8 cellular contexts compared by ENCODE assay signal in the genomic region with DNA sequence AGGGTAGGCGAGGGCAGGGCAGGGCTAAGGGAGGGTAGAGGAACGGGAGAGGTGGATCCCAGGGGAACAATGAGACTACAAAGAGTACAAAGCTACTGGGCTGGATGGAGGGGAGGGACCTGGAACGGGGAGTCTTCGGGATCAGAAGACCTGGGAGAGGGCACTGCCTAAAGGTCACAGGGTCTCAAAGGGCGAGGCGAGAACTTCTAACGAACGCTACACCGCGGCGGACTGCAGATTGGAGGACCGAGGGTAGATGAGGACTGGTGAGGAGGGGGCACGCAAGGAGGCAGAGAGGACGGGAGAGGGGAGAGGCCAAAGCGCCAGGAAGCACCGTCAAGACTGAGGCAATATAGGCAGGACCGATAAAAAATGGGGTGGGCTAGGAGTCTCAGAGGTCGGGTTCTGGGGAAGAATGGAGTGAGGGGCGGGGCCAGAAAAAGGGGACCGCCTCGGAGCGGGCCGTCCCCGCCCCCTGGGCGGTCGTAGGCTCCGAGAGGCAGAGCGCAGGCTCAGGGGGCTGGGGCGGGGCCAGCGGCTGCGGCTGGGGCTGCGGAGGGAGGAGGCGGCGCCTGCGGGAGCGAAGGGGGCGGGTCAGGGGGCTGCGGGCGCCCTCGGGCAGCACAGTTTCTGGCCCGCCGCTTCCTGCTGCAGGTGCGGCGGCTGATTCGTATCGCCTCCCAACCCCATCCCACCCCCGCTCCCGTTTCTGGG. TPM values are rescaled to one million over a fixed set of nuclear protein-coding genes. Genes with fewer than 3 reads are reported as not detected.
DNase-seq lines count a peak whose midpoint lies in the region; ATAC-seq and TF ChIP-seq lines count a peak whose summit lies in the region.

No MANE protein-coding gene starts in this region.

- no peaks in the 10 kb centered on the region for H3F3A ChIP-seq in GM23248 (ENCODE audit: insufficient read depth)

- H3K27ac Mint-ChIP-seq in CD4-positive, CD25-positive, alpha-beta regulatory T cell, result peak overlapping the region in 2 of 3 donors; percentile 59 to 88
- H3K27ac Mint-ChIP-seq in WTC11, result peak overlapping the region; percentile 98

- H3K36me3 ChIP-seq in CD4-positive, CD25-positive, alpha-beta regulatory T cell (ENCODE audit: control insufficient read depth, insufficient read depth, low read length), result no peaks in the 10 kb centered on the region
- H3K36me3 ChIP-seq in GM23248 (ENCODE audit: low read depth) (no peaks in the 10 kb centered on the region), liver (ENCODE audit: control insufficient read depth in 4 of 4, insufficient read depth in 3 of 4, low read depth in 1 of 4, low read length in 3 of 4) (no peaks in the 10 kb centered on the region)

- H3K9me3 ChIP-seq in CD4-positive, CD25-positive, alpha-beta regulatory T cell (ENCODE audit: control insufficient read depth in 2 of 2, low read length in 2 of 2), result peaks cover 0 to 16% of the 10 kb centered on the region in 2 experiments
- H3K9me3 ChIP-seq in GM23248 (ENCODE audit: low read depth), result no peaks in the 10 kb centered on the region
- no peaks in the 10 kb centered on the region for H3K9me3 ChIP-seq in liver (ENCODE audit: control insufficient read depth in 4 of 4, low read length in 3 of 4)

- peaks cover 34% of the 10 kb centered on the region for H3K27me3 Mint-ChIP-seq in CD4-positive, CD25-positive, alpha-beta regulatory T cell
- H3K27me3 Mint-ChIP-seq in WTC11 (ENCODE audit: low read depth), result peaks cover 43% of the 10 kb centered on the region

- H3K4me3 ChIP-seq in CD4-positive, CD25-positive, alpha-beta regulatory T cell (ENCODE audit: low read depth, low read length), result peak overlapping the region; percentile 37
- H3K4me3 ChIP-seq in GM23248 (no peak overlapping the region), liver (ENCODE audit: low read depth in 1 of 3, low read length in 3 of 3) (peak overlapping the region in 2 of 3 donors; percentile 38 to 46)

- peaks cover 5 to 72% (median 42%) of the 10 kb centered on the region in 4 donors for H3K4me1 Mint-ChIP-seq in CD4-positive, CD25-positive, alpha-beta regulatory T cell
- H3K4me1 Mint-ChIP-seq in WTC11, result peaks cover 50% of the 10 kb centered on the region

- TF ChIP-seq RAD21 in liver (IDR thresholded peaks at IDR 0.05), result no peak

- H3K4me1 ChIP-seq in CD4-positive, CD25-positive, alpha-beta regulatory T cell (ENCODE audit: control insufficient read depth, insufficient read depth, low read length, poor library complexity, severe bottlenecking), result peaks cover 74% of the 10 kb centered on the region
- no peaks in the 10 kb centered on the region for H3K4me1 ChIP-seq in GM23248 (ENCODE audit: insufficient read depth)
- H3K4me1 ChIP-seq in liver (ENCODE audit: control insufficient read depth in 4 of 4, insufficient read depth in 4 of 4, low read length in 3 of 4), result peaks cover 18 to 62% (median 43%) of the 10 kb centered on the region in 4 donors

- peaks cover 4% of the 10 kb centered on the region for H3K27me3 ChIP-seq in CD4-positive, CD25-positive, alpha-beta regulatory T cell (ENCODE audit: control insufficient read depth, insufficient read depth, low read length)
- H3K27me3 ChIP-seq in GM23248 (replicated peaks; ENCODE audit: insufficient read depth) (peaks cover 54% of the 10 kb centered on the region), liver (ENCODE audit: control insufficient read depth in 4 of 4, insufficient read depth in 4 of 4, low read length in 3 of 4) (peaks cover 0 to 3% (median 0%) of the 10 kb centered on the region in 4 donors)

- CTCF ChIA-PET in WTC11 (lab: Charles Lee), result interaction anchor here (2.4 to 3.3 kb wide), 5 partner anchors 15 to 78 kb away, joined by 14 to 58 read pairs (median 20); no protein-coding TSS in a partner anchor

- no peak overlapping the region for H3K4me2 ChIP-seq in GM23248 (ENCODE audit: unreplicated experiment)

- in situ Hi-C loops in GM23248 (cut with MboI), result no loop called here

- peak overlapping the region; percentile 60 for H3K27ac ChIP-seq in CD4-positive, CD25-positive, alpha-beta regulatory T cell (ENCODE audit: insufficient read depth, low read length, poor library complexity, severe bottlenecking)
- no peak overlapping the region for H3K27ac ChIP-seq in GM23248
- peak overlapping the region; percentile 17 to 56 for H3K27ac ChIP-seq in liver (ENCODE audit: low read depth in 1 of 2, low read length in 2 of 2)

- H3K9me2 ChIP-seq in GM23248 (ENCODE audit: insufficient read depth), result no peaks in the 10 kb centered on the region

- ATAC-seq in CD4-positive, CD25-positive, alpha-beta regulatory T cell (ENCODE audit: low read depth in 2 of 2), result peak; percentile 33 to 36
- peak; percentile 24 for ATAC-seq in WTC11
- ATAC-seq in GM21367 (IDR thresholded peaks at IDR 0.05; ENCODE audit: unreplicated experiment), result no peak

- H4K20me1 ChIP-seq in GM23248 (ENCODE audit: insufficient read depth), result no peaks in the 10 kb centered on the region

- peaks cover 8% of the 10 kb centered on the region for H3K36me3 Mint-ChIP-seq in CD4-positive, CD25-positive, alpha-beta regulatory T cell
- no peaks in the 10 kb centered on the region for H3K36me3 Mint-ChIP-seq in WTC11

- TF ChIP-seq CTCF in WTC11 (IDR thresholded peaks at IDR 0.05), result no peak
- no peak for TF ChIP-seq CTCF in liver (IDR thresholded peaks at IDR 0.05; ENCODE audit: low read depth, low read length, missing input control)

- H3K79me2 ChIP-seq in GM23248 (ENCODE audit: insufficient read depth), result no peaks in the 10 kb centered on the region

- H3K9ac ChIP-seq in GM23248, result no peak overlapping the region
- H3K9ac ChIP-seq in liver (ENCODE audit: low read depth in 1 of 2, low read length in 2 of 2), result no peak overlapping the region

- WGBS in GM23248 (ENCODE audit: low coverage in 1 of 2, low lambda C conversion rate in 2 of 2, missing lambda C conversion rate in 2 of 2), 2 experiments, result 4 to 8% methylated on average over 17 to 44 of the region's 48 CpGs
- WGBS in liver, result 4% methylated on average over 48 of the region's 48 CpGs

- no peak overlapping the region for H2AFZ ChIP-seq in GM23248

- POLR2A ChIA-PET in WTC11 (lab: Charles Lee), result no interaction called here

- H3K9me3 Mint-ChIP-seq in CD4-positive, CD25-positive, alpha-beta regulatory T cell, result peaks cover 0 to 14% (median 4%) of the 10 kb centered on the region in 7 donors
- no peaks in the 10 kb centered on the region for H3K9me3 Mint-ChIP-seq in WTC11

- H3K4me3 Mint-ChIP-seq in CD4-positive, CD25-positive, alpha-beta regulatory T cell, result peak overlapping the region; percentile 88 to 95 (median 90)
- peak overlapping the region; percentile 94 for H3K4me3 Mint-ChIP-seq in WTC11

- DNase-seq in CD4-positive, CD25-positive, alpha-beta regulatory T cell, result peak; percentile 81 to 91 (median 86)
- peak; percentile 59 for DNase-seq in GM23248
- DNase-seq in NCI-H187 (lab: John Stamatoyannopoulos, UW), result peak; percentile 94 to 96
- peak; percentile 96 for DNase-seq in WTC11 (ENCODE audit: low spot score)
- peak; percentile 92 for DNase-seq in cerebellar cortex (ENCODE audit: low spot score)
- peak; percentile 74 for DNase-seq in stimulated activated CD4-positive, alpha-beta T cell treated with anti-CD3 and anti-CD28 coated beads, Interleukin-2, amount 100 ng/mL, for 4 hours (ENCODE audit: low read depth)

TF ChIP-seq in liver, 16 proteins besides CTCF, POLR2A, EP300 and RAD21 (continues in another document):
- TF ChIP-seq HNF4G (IDR thresholded peaks at IDR 0.05) (no peak), YY1 (IDR thresholded peaks at IDR 0.05) (no peak), EGR1 (IDR thresholded peaks at IDR 0.05; ENCODE audit: low read depth in 2 of 2) (no peak)
- TF ChIP-seq, protein P1, sequence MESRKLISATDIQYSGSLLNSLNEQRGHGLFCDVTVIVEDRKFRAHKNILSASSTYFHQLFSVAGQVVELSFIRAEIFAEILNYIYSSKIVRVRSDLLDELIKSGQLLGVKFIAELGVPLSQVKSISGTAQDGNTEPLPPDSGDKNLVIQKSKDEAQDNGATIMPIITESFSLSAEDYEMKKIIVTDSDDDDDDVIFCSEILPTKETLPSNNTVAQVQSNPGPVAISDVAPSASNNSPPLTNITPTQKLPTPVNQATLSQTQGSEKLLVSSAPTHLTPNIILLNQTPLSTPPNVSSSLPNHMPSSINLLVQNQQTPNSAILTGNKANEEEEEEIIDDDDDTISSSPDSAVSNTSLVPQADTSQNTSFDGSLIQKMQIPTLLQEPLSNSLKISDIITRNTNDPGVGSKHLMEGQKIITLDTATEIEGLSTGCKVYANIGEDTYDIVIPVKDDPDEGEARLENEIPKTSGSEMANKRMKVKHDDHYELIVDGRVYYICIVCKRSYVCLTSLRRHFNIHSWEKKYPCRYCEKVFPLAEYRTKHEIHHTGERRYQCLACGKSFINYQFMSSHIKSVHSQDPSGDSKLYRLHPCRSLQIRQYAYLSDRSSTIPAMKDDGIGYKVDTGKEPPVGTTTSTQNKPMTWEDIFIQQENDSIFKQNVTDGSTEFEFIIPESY (IDR thresholded peaks at IDR 0.05), result no peak

RNA-seq across cellular contexts. Expression of a gene that starts 1.3 kb away (rescaled TPM):
- 1.4 TPM for total RNA-seq in CD4-positive, CD25-positive, alpha-beta regulatory T cell
- polyA plus RNA-seq in CD4-positive, CD25-positive, alpha-beta regulatory T cell, result not detected
- under 0.01 and 0.13 TPM in 2 replicates for total RNA-seq in GM23248 (2014; rRNA removed; shearing (Covaris generic))
- 0.04 TPM in 1 of 2 replicates, not detected in the other for polyA plus RNA-seq in GM23248 (2016; fragmentation: Nextera tagmentation; extraction: Ambion mirVana)
- total RNA-seq in WTC11 (2021), result 8.5 to 10.1 TPM (median 10.0 TPM) in 3 replicates
- total RNA-seq in liver, result 1 to 10 TPM in 1 of 2 donors, under 1 TPM in 1; 0.84 to 1.4 TPM
- 1 to 10 TPM in 1 of 2 donors, under 1 TPM in 1; 0.56 to 1.6 TPM for polyA plus RNA-seq in liver

RNA-seq across cellular contexts. Expression of a gene that starts 34.9 kb away (rescaled TPM):
- 0.67 TPM for total RNA-seq in CD4-positive, CD25-positive, alpha-beta regulatory T cell
- 1 to 10 TPM; 1.2 to 2.2 (median 1.5) TPM for polyA plus RNA-seq in CD4-positive, CD25-positive, alpha-beta regulatory T cell
- 0.32 and 0.51 TPM in 2 replicates for total RNA-seq in GM23248 (2014; rRNA removed; shearing (Covaris generic))
- polyA plus RNA-seq in GM23248 (2016; fragmentation: Nextera tagmentation; extraction: Ambion mirVana) (0.15 and 0.38 TPM in 2 replicates), liver (under 1 TPM; 0.50 to 0.74 TPM)
- total RNA-seq in WTC11 (2021) (2.4 to 3.1 TPM (median 2.7 TPM) in 3 replicates), liver (under 1 TPM; 0.28 to 0.59 TPM)

RNA-seq across cellular contexts. Expression of a gene that starts 45.7 kb away (rescaled TPM):
- 213 TPM for total RNA-seq in CD4-positive, CD25-positive, alpha-beta regulatory T cell
- 10 to 100 TPM; 60.3 to 75.0 (median 70.3) TPM for polyA plus RNA-seq in CD4-positive, CD25-positive, alpha-beta regulatory T cell
- 96.6 and 140 TPM in 2 replicates for total RNA-seq in GM23248 (2014; rRNA removed; shearing (Covaris generic))
- 102 and 109 TPM in 2 replicates for polyA plus RNA-seq in GM23248 (2016; fragmentation: Nextera tagmentation; extraction: Ambion mirVana)
- total RNA-seq in WTC11 (2021), result 40.5 to 45.8 TPM (median 41.0 TPM) in 3 replicates
- total RNA-seq in liver, result 10 to 100 TPM; 30.8 to 58.1 TPM
- 10 to 100 TPM; 30.4 to 36.6 TPM for polyA plus RNA-seq in liver

RNA-seq across cellular contexts. Expression of a gene that starts 53.6 kb away (rescaled TPM):
- 28.1 TPM for total RNA-seq in CD4-positive, CD25-positive, alpha-beta regulatory T cell
- polyA plus RNA-seq in CD4-positive, CD25-positive, alpha-beta regulatory T cell, result 10 to 100 TPM; 19.3 to 23.5 (median 21.3) TPM
- 15.6 and 18.3 TPM in 2 replicates for total RNA-seq in GM23248 (2014; rRNA removed; shearing (Covaris generic))
- polyA plus RNA-seq in GM23248 (2016; fragmentation: Nextera tagmentation; extraction: Ambion mirVana) (12.6 and 13.7 TPM in 2 replicates), liver (1 to 10 TPM; 8.0 to 8.5 TPM)
- total RNA-seq in WTC11 (2021) (163 to 179 TPM (median 178 TPM) in 3 replicates), liver (10 to 100 TPM in 1 of 2 donors, 1 to 10 TPM in 1; 7.5 to 57.1 TPM)
